18 cellular contexts compared by ENCODE assay signal in the genomic region with DNA sequence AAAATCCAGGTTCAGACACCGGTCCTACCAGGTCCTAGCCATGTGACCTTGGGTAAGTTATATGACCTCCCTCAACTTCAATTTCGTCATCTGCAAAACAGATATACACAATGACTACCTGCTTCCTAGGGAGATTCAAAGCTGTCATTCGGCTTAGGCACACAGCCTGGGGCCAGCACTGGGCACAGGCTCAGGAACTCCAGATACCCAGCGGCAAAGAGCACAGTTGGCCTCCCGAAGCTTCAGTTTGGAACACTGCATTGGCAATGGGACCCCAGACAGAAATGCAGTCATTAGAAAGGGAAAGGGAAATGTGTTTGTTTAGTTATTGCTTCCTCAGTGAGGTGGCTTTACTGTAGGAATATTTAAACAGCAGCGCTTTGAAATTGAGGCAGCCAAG. TPM values are rescaled to one million over a fixed set of nuclear protein-coding genes. Genes with fewer than 3 reads are reported as not detected.
DNase-seq lines count a peak whose midpoint lies in the region; ATAC-seq and TF ChIP-seq lines count a peak whose summit lies in the region.
"Had no signal": no experiment of that assay in that cellular context is flagged by ENCODE, and none has a peak within 500 bp of the region (broad histone marks: within the 10 kb centered on the region; RNA-seq: fewer than 3 reads in every experiment).

No MANE protein-coding gene starts in this region.

- ATAC-seq in CD4-positive, CD25-positive, alpha-beta regulatory T cell (ENCODE audit: low read depth in 2 of 2): no peak
- no peak for ATAC-seq in GM18907 (IDR thresholded peaks at IDR 0.05; ENCODE audit: unreplicated experiment)

- no peaks in the 10 kb centered on the region for H3K36me3 ChIP-seq in CD4-positive, CD25-positive, alpha-beta regulatory T cell (ENCODE audit: control insufficient read depth, insufficient read depth, low read length)
- H3K36me3 ChIP-seq in esophagus muscularis mucosa (peaks cover 0 to 3% (median 0%) of the 10 kb centered on the region in 4 donors), osteoblast (ENCODE audit: insufficient read depth, low read length) (peaks cover 18% of the 10 kb centered on the region)

- DNase-seq in CD4-positive, CD25-positive, alpha-beta regulatory T cell: no peak
- peak; percentile 24 for DNase-seq in NCI-H146 treated with DMSO at 0.1 percent for 48 hours (lab: John Stamatoyannopoulos, UW; ENCODE audit: unreplicated experiment)
- DNase-seq in esophagus muscularis mucosa (ENCODE audit: extremely low spot score): no peak
- DNase-seq in osteoblast (ENCODE audit: insufficient read length, low spot score, missing footprints): peak; percentile 44
- DNase-seq in NCI-H510A treated with DMSO at 0.1 percent for 48 hours (lab: John Stamatoyannopoulos, UW): no peak
- DNase-seq in NCI-H1105 (lab: John Stamatoyannopoulos, UW): no peak
- no peak for DNase-seq in NCI-H345 (lab: John Stamatoyannopoulos, UW)
- DNase-seq: activated CD4-positive, alpha-beta T cell treated with anti-CD3 and anti-CD28 coated beads, Interleukin-2, amount 50 U/mL, for 4 hours; activated effector memory CD4-positive, alpha-beta T cell treated with Interleukin-2 at 50 U/mL for 16 hours; GF-D8; NCI-H1105 treated with DMSO at 0.1 percent for 48 hours; NCI-H510A; RPMI8226; stimulated activated CD4-positive, alpha-beta T cell treated with anti-CD3 and anti-CD28 coated beads, Interleukin-4, amount 100 ng/mL, for 24 hours; stimulated activated naive CD4-positive, alpha-beta T cell had no signal

- WGBS in esophagus muscularis mucosa: 89% methylated on average over 6 of the region's 6 CpGs

- no peak overlapping the region for H3K4me3 Mint-ChIP-seq in CD4-positive, CD25-positive, alpha-beta regulatory T cell
- H3K4me3 Mint-ChIP-seq: mesothelial cell of epicardium had no signal

- H3K27ac ChIP-seq in CD4-positive, CD25-positive, alpha-beta regulatory T cell (ENCODE audit: insufficient read depth, low read length, poor library complexity, severe bottlenecking): no peak overlapping the region
- H3K27ac ChIP-seq in esophagus muscularis mucosa (replicated peaks in 1 of 4): peak overlapping the region in 3 of 4 donors; percentile 74 to 93 (median 78)
- H3K27ac ChIP-seq in osteoblast (ENCODE audit: low read depth, low read length): no peak overlapping the region

- intact Hi-C loops in esophagus muscularis mucosa (cut with DNase I): no loop called here

- TF ChIP-seq POLR2A in esophagus muscularis mucosa (IDR thresholded peaks at IDR 0.05; ENCODE audit: low read depth): no peak

- H3K9me3 Mint-ChIP-seq in CD4-positive, CD25-positive, alpha-beta regulatory T cell: peaks cover 0 to 1% (median 0%) of the 10 kb centered on the region in 7 donors
- H3K9me3 Mint-ChIP-seq: mesothelial cell of epicardium had no signal

- TF ChIP-seq CTCF in esophagus muscularis mucosa (IDR thresholded peaks at IDR 0.05) (no peak), osteoblast (IDR thresholded peaks at IDR 0.05; ENCODE audit: extremely low read depth, low read depth, low read length) (no peak)

- no peak overlapping the region for H2AFZ ChIP-seq in osteoblast (ENCODE audit: low read length)

- H3K4me1 ChIP-seq in CD4-positive, CD25-positive, alpha-beta regulatory T cell (ENCODE audit: control insufficient read depth, insufficient read depth, low read length, poor library complexity, severe bottlenecking): peaks cover 22% of the 10 kb centered on the region
- H3K4me1 ChIP-seq in esophagus muscularis mucosa (peaks cover 48 to 51% (median 50%) of the 10 kb centered on the region in 4 donors), osteoblast (ENCODE audit: insufficient read depth, low read length) (peaks cover 34% of the 10 kb centered on the region)

- H3K36me3 Mint-ChIP-seq in CD4-positive, CD25-positive, alpha-beta regulatory T cell: peaks cover 3% of the 10 kb centered on the region

- no peaks in the 10 kb centered on the region for H3K9me3 ChIP-seq in CD4-positive, CD25-positive, alpha-beta regulatory T cell (ENCODE audit: control insufficient read depth in 2 of 2, low read length in 2 of 2)
- no peaks in the 10 kb centered on the region for H3K9me3 ChIP-seq in esophagus muscularis mucosa
- no peaks in the 10 kb centered on the region for H3K9me3 ChIP-seq in osteoblast (ENCODE audit: low read depth, low read length)

- H3K27ac Mint-ChIP-seq in CD4-positive, CD25-positive, alpha-beta regulatory T cell: peak overlapping the region in 2 of 3 donors; percentile 56 to 81
- H3K27ac Mint-ChIP-seq: mesothelial cell of epicardium had no signal

- H3K79me2 ChIP-seq in osteoblast (ENCODE audit: insufficient read depth, low read length): peaks cover 5% of the 10 kb centered on the region

- peaks cover 7 to 57% (median 31%) of the 10 kb centered on the region in 4 donors for H3K4me1 Mint-ChIP-seq in CD4-positive, CD25-positive, alpha-beta regulatory T cell

- no peaks in the 10 kb centered on the region for H3K27me3 ChIP-seq in CD4-positive, CD25-positive, alpha-beta regulatory T cell (ENCODE audit: control insufficient read depth, insufficient read depth, low read length)
- H3K27me3 ChIP-seq in esophagus muscularis mucosa: no peaks in the 10 kb centered on the region
- H3K27me3 ChIP-seq in osteoblast (ENCODE audit: insufficient read depth, low read length): no peaks in the 10 kb centered on the region

- H4K20me1 ChIP-seq in osteoblast (ENCODE audit: insufficient read depth, low read length): peaks cover 12% of the 10 kb centered on the region

- H3K4me3 ChIP-seq in CD4-positive, CD25-positive, alpha-beta regulatory T cell (ENCODE audit: low read depth, low read length): no peak overlapping the region
- H3K4me3 ChIP-seq in esophagus muscularis mucosa (no peak overlapping the region), osteoblast (ENCODE audit: insufficient read depth, low read length) (no peak overlapping the region)

- no peak overlapping the region for H3K4me2 ChIP-seq in osteoblast (ENCODE audit: insufficient read depth, low read length)

- TF ChIP-seq EP300 in esophagus muscularis mucosa (IDR thresholded peaks at IDR 0.05): no peak

- H3K27me3 Mint-ChIP-seq in CD4-positive, CD25-positive, alpha-beta regulatory T cell: peaks cover 14% of the 10 kb centered on the region

RNA-seq across cellular contexts. Expression of a gene that starts 11.4 kb away (rescaled TPM):
- not detected for total RNA-seq in CD4-positive, CD25-positive, alpha-beta regulatory T cell
- under 1 TPM in 3 of 4 donors, not detected in 1; 0.31 to 0.62 (median 0.37) TPM for polyA plus RNA-seq in CD4-positive, CD25-positive, alpha-beta regulatory T cell
- total RNA-seq in esophagus muscularis mucosa: under 1 TPM in 2 of 4 donors, not detected in 2; 0.52 to 0.75 TPM
- total RNA-seq in osteoblast: not detected in 2 replicates
- total RNA-seq: pulmonary artery endothelial cell had no signal

RNA-seq across cellular contexts. Expression of a gene that starts 20.0 kb away (rescaled TPM):
- 38.5 TPM for total RNA-seq in CD4-positive, CD25-positive, alpha-beta regulatory T cell
- 10 to 100 TPM; 25.6 to 39.5 (median 31.0) TPM for polyA plus RNA-seq in CD4-positive, CD25-positive, alpha-beta regulatory T cell
- total RNA-seq in esophagus muscularis mucosa (100 to 1,000 TPM; 146 to 464 (median 247) TPM), osteoblast (228 and 255 TPM in 2 replicates)

RNA-seq across cellular contexts. Expression of a gene that starts 53.5 kb away (rescaled TPM):
- total RNA-seq in CD4-positive, CD25-positive, alpha-beta regulatory T cell: 0.86 TPM
- under 1 TPM; 0.09 to 0.60 (median 0.22) TPM for polyA plus RNA-seq in CD4-positive, CD25-positive, alpha-beta regulatory T cell
- total RNA-seq in esophagus muscularis mucosa (1 to 10 TPM in 3 of 4 donors, under 1 TPM in 1; 0.83 to 3.3 (median 1.8) TPM), osteoblast (under 0.01 and 0.36 TPM in 2 replicates)

Comparison
In these comparisons a context has a peak if more than half of its experiments do, and no peak if none do; other contexts are left out.
1. DNase-seq: peak in NCI-H146 treated with DMSO at 0.1 percent for 48 hours (single experiment) and osteoblast (single experiment); none in CD4-positive, CD25-positive, alpha-beta regulatory T cell (0 of 3), esophagus muscularis mucosa (single experiment), NCI-H510A treated with DMSO at 0.1 percent for 48 hours (single experiment), NCI-H1105 (single experiment) and NCI-H345 (single experiment).
2. H3K27ac ChIP-seq: peak in esophagus muscularis mucosa (3 of 4); none in CD4-positive, CD25-positive, alpha-beta regulatory T cell (single experiment) and osteoblast (single experiment).